ENCODE assay signal across 19 cellular contexts in genomic region chr17:48059125-48059668, GRCh38. TPM values are rescaled to one million over a fixed set of nuclear protein-coding genes. Genes with fewer than 3 reads are reported as not detected.
DNase-seq lines count a peak whose midpoint lies in the region; TF ChIP-seq lines count a peak whose summit lies in the region.
"Had no signal": no experiment of that assay in that cellular context is flagged by ENCODE, and none has a peak within 500 bp of the region (broad histone marks: within the 10 kb centered on the region; RNA-seq: fewer than 3 reads in every experiment).

No MANE protein-coding gene starts in this region.

- no peak overlapping the region for H3K27ac Mint-ChIP-seq in neural crest cell (ENCODE audit: unreplicated experiment)

- DNase-seq in AG04450 (ENCODE audit: low read depth, low spot score) (no peak), D341Med (ENCODE audit: low spot score) (peak; percentile 38), adipocyte (ENCODE audit: low read depth) (no peak), neural crest cell (ENCODE audit: low read depth, low spot score) (no peak), OCI-M2 (lab: John Stamatoyannopoulos, UW; ENCODE audit: unreplicated experiment) (no peak), coronary artery (ENCODE audit: low spot score) (no peak), NCI-H2196 (lab: John Stamatoyannopoulos, UW; ENCODE audit: unreplicated experiment) (no peak), C1 segment of cervical spinal cord (lab: John Stamatoyannopoulos, UW) (no peak)
- DNase-seq: activated gamma-delta T cell, BE2C, foreskin melanocyte, H7, NCI-H1105, NCI-H2107, NCI-H526 treated with DMSO at 0.1 percent for 48 hours, retina, SHP77 treated with DMSO at 0.1 percent for 48 hours had no signal

- POLR2A ChIA-PET in AG04450 (lab: Yijun Ruan, JAX) = interaction anchor here (1.9 kb wide), 1 partner anchor 11 kb away, joined by 6 read pairs; the partner anchor contains the start of gene NFE2L1

- CTCF ChIA-PET in AG04450 (lab: Charles Lee) = interaction anchor here (1.1 kb wide), 1 partner anchor 16 kb away, joined by 3 read pairs; no protein-coding TSS in a partner anchor

- H3K27me3 Mint-ChIP-seq in neural crest cell (ENCODE audit: low read depth) = no peaks in the 10 kb centered on the region

- H3K27me3 ChIP-seq in AG04450 (ENCODE audit: control insufficient read depth, insufficient read depth, low read length) (no peaks in the 10 kb centered on the region), adipocyte (replicated peaks; ENCODE audit: control insufficient read depth, insufficient read depth, low read length) (no peaks in the 10 kb centered on the region)
- H3K27me3 ChIP-seq: BE2C had no signal

- H3K9me3 Mint-ChIP-seq in neural crest cell = no peaks in the 10 kb centered on the region

- peak overlapping the region; percentile 41 for H3K4me3 Mint-ChIP-seq in neural crest cell

- peaks cover 43% of the 10 kb centered on the region for H3K4me1 ChIP-seq in adipocyte (ENCODE audit: control insufficient read depth, insufficient read depth, low read length)

- peaks cover 21% of the 10 kb centered on the region for H3K4me1 Mint-ChIP-seq in neural crest cell

- H3K36me3 Mint-ChIP-seq in neural crest cell (ENCODE audit: low read depth) = peaks cover 18% of the 10 kb centered on the region

- TF ChIP-seq CTCF in AG04450 (IDR thresholded peaks at IDR 0.05; ENCODE audit: low read depth, low read length) = no peak
- TF ChIP-seq CTCF in neural crest cell (conservative IDR thresholded peaks at IDR 0.05) = no peak
- TF ChIP-seq CTCF in coronary artery (IDR thresholded peaks at IDR 0.05) = no peak

- peaks cover 74% of the 10 kb centered on the region for H3K36me3 ChIP-seq in adipocyte (ENCODE audit: control insufficient read depth, insufficient read depth, low read length, severe bottlenecking)

- H3K27ac ChIP-seq in AG04450 (ENCODE audit: low read depth, low read length) (peak overlapping the region; percentile 47), coronary artery (no peak overlapping the region)
- H3K27ac ChIP-seq: VCaP had no signal

- no peaks in the 10 kb centered on the region for H3K9me3 ChIP-seq in AG04450 (ENCODE audit: control insufficient read depth, insufficient read depth, low read length)
- H3K9me3 ChIP-seq in adipocyte (ENCODE audit: control insufficient read depth, low read length) = no peaks in the 10 kb centered on the region
- H3K9me3 ChIP-seq: BE2C had no signal

- H3K4me3 ChIP-seq in AG04450 (ENCODE audit: low read depth, low read length) (no peak overlapping the region), adipocyte (ENCODE audit: low read length) (no peak overlapping the region), coronary artery (no peak overlapping the region)

- peak overlapping the region; percentile 69 for H3K9ac ChIP-seq in adipocyte (ENCODE audit: low read length)

RNA-seq across cellular contexts. Expression of gene NFE2L1, which starts 11.0 kb away (rescaled TPM):
- 237 and 251 TPM in 2 replicates for polyA plus RNA-seq in AG04450 (2011; rRNA removed)
- 179 and 186 TPM in 2 replicates for polyA minus RNA-seq in AG04450 (2011; rRNA and poly(A)+ RNA removed)
- 121 and 131 TPM in 2 replicates for total RNA-seq in neural crest cell

RNA-seq across cellular contexts. Expression of gene COPZ2, which starts 21.6 kb away (rescaled TPM):
- polyA plus RNA-seq in AG04450 (2011; rRNA removed) = 107 and 122 TPM in 2 replicates
- 76.3 and 92.6 TPM in 2 replicates for polyA minus RNA-seq in AG04450 (2011; rRNA and poly(A)+ RNA removed)
- 4.0 and 4.1 TPM in 2 replicates for total RNA-seq in neural crest cell
- total RNA-seq: G401, H7 had no signal

RNA-seq across cellular contexts. Expression of gene CBX1, which starts 42.1 kb away (rescaled TPM):
- polyA plus RNA-seq in AG04450 (2011; rRNA removed) = 57.2 and 68.2 TPM in 2 replicates
- 13.7 and 27.0 TPM in 2 replicates for polyA minus RNA-seq in AG04450 (2011; rRNA and poly(A)+ RNA removed)
- 210 and 216 TPM in 2 replicates for total RNA-seq in neural crest cell

RNA-seq across cellular contexts. Expression of gene SNX11, which starts 48.4 kb away (rescaled TPM):
- polyA plus RNA-seq in AG04450 (2011; rRNA removed) = 16.0 and 17.2 TPM in 2 replicates
- polyA minus RNA-seq in AG04450 (2011; rRNA and poly(A)+ RNA removed) = 14.2 and 22.0 TPM in 2 replicates
- total RNA-seq in neural crest cell = 22.6 and 25.8 TPM in 2 replicates
